In the genomic region with DNA sequence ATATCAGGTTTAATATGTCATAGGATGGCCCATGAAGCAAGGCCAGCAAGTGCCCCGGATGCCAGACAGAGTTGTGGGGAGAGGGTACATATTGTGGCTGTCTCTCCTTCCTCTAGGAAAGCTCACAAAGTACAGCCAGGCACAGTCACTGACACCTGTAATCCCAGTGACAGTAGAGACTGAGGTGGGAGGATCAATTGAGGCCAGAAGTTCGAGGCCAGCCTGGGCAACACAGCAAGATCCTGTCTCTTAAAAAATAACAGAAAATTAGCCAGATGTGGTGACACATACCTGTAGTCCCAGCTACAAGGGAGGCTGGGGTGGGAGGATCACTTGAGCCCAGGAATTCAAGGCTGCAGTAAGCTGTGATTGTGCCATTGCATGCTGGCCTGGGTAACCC, we compare ENCODE assay signal across 23 cellular contexts. TPM values are rescaled to one million over a fixed set of nuclear protein-coding genes. Genes with fewer than 3 reads are reported as not detected.
"Had no signal": no experiment of that assay in that cellular context is flagged by ENCODE, and none has a peak within 500 bp of the region (broad histone marks: within the 10 kb centered on the region; RNA-seq: fewer than 3 reads in every experiment).

No MANE protein-coding gene starts in this region.

- ATAC-seq: left lung, lower lobe of right lung, natural killer cell had no signal

- H3K27me3 ChIP-seq: dorsolateral prefrontal cortex, left lung, ovary, sigmoid colon, thyroid gland, upper lobe of left lung had no signal

- H3K9me3 ChIP-seq: left lung, lower lobe of right lung, ovary, sigmoid colon, thyroid gland, upper lobe of left lung had no signal

- DNase-seq: caudate nucleus; cortex of kidney; dorsolateral prefrontal cortex; effector CD8-positive, alpha-beta T cell; immature natural killer cell; left lung; lower lobe of right lung; natural killer cell; retina; sigmoid colon; small intestine; stimulated activated CD4-positive, alpha-beta T cell treated with anti-CD3 and anti-CD28 coated beads, Interleukin-2, amount 100 ng/mL, for 48 hours; stimulated activated naive CD4-positive, alpha-beta T cell treated with Interleukin-2 at 50 U/mL for 16 hours had no signal

- H3K36me3 ChIP-seq: left lung, lower lobe of right lung, ovary, sigmoid colon, thyroid gland, upper lobe of left lung had no signal

- H3K27ac ChIP-seq: left lung, lower lobe of right lung, thyroid gland, upper lobe of left lung had no signal

- H3K4me3 ChIP-seq: dorsolateral prefrontal cortex, left lung, lower lobe of right lung, ovary, sigmoid colon, thyroid gland, upper lobe of left lung had no signal

RNA-seq across cellular contexts. Expression of gene CEBPE, which starts 32.3 kb away (rescaled TPM):
- total RNA-seq: fibroblast of villous mesenchyme, mesothelial cell of epicardium, myocyte, natural killer cell, neural crest cell, ovary, progenitor cell of endocrine pancreas, thyroid gland had no signal
- polyA plus RNA-seq: immature natural killer cell, keratinocyte had no signal

RNA-seq across cellular contexts. Expression of gene CIROP, which starts 46.6 kb away (rescaled TPM):
- total RNA-seq: fibroblast of villous mesenchyme, left lung, lower lobe of right lung, mesothelial cell of epicardium, mucosa of gallbladder, myocyte, natural killer cell, neural crest cell, ovary, progenitor cell of endocrine pancreas, upper lobe of left lung had no signal
- polyA plus RNA-seq: immature natural killer cell, keratinocyte, ovary, sigmoid colon had no signal
